Comparison of ENCODE assay signal across 10 cellular contexts in genomic region chr11:124075841-124076571, GRCh38. TPM values are rescaled to one million over a fixed set of nuclear protein-coding genes. Genes with fewer than 3 reads are reported as not detected.
DNase-seq lines count a peak whose midpoint lies in the region; ATAC-seq and TF ChIP-seq lines count a peak whose summit lies in the region.
"Had no signal": no experiment of that assay in that cellular context is flagged by ENCODE, and none has a peak within 500 bp of the region (broad histone marks: within the 10 kb centered on the region; RNA-seq: fewer than 3 reads in every experiment).

No MANE protein-coding gene starts in this region.

- peak overlapping the region; percentile 53 for H3K4me3 Mint-ChIP-seq in activated naive CD8-positive, alpha-beta T cell treated with anti-CD3 and anti-CD28 coated beads for 36 hours
- H3K4me3 Mint-ChIP-seq in stimulated activated naive CD8-positive, alpha-beta T cell treated with anti-CD3 and anti-CD28 coated beads, Interleukin-15, Interleukin-2, amounts not matched to agents 100 ng/mL and 50 ng/mL, for 24 hours = peak overlapping the region; percentile 43

- peaks cover 8% of the 10 kb centered on the region for H3K4me1 Mint-ChIP-seq in activated naive CD8-positive, alpha-beta T cell treated with anti-CD3 and anti-CD28 coated beads for 36 hours
- H3K4me1 Mint-ChIP-seq in stimulated activated naive CD8-positive, alpha-beta T cell treated with anti-CD3 and anti-CD28 coated beads, Interleukin-15, Interleukin-2, amounts not matched to agents 100 ng/mL and 50 ng/mL, for 24 hours (ENCODE audit: low read depth) = peaks cover 12% of the 10 kb centered on the region

- TF ChIP-seq CTCF in AG04449 (IDR thresholded peaks at IDR 0.05; ENCODE audit: insufficient read depth, low read length, missing control alignments) = no peak

- CTCF ChIA-PET in AG04449 (lab: Yijun Ruan, JAX) = interaction anchor here (0.8 to 4.1 kb wide), 3 partner anchors 53 to 120 kb away, joined by 3 to 32 read pairs (median 5); no protein-coding TSS in a partner anchor

- no peaks in the 10 kb centered on the region for H3K36me3 Mint-ChIP-seq in activated naive CD8-positive, alpha-beta T cell treated with anti-CD3 and anti-CD28 coated beads for 36 hours
- H3K36me3 Mint-ChIP-seq in stimulated activated naive CD8-positive, alpha-beta T cell treated with anti-CD3 and anti-CD28 coated beads, Interleukin-15, Interleukin-2, amounts not matched to agents 100 ng/mL and 50 ng/mL, for 24 hours (ENCODE audit: low read depth) = no peaks in the 10 kb centered on the region

- H3K27me3 Mint-ChIP-seq in activated naive CD8-positive, alpha-beta T cell treated with anti-CD3 and anti-CD28 coated beads for 36 hours = peaks cover 46% of the 10 kb centered on the region
- H3K27me3 Mint-ChIP-seq in stimulated activated naive CD8-positive, alpha-beta T cell treated with anti-CD3 and anti-CD28 coated beads, Interleukin-15, Interleukin-2, amounts not matched to agents 100 ng/mL and 50 ng/mL, for 24 hours = peaks cover 31% of the 10 kb centered on the region

- TF ChIP-seq POLR2A in GM18505 (IDR thresholded peaks at IDR 0.05; ENCODE audit: borderline replicate concordance, extremely low read depth, insufficient read depth, insufficient read length) = no peak

- no peaks in the 10 kb centered on the region for H3K9me3 Mint-ChIP-seq in activated naive CD8-positive, alpha-beta T cell treated with anti-CD3 and anti-CD28 coated beads for 36 hours
- H3K9me3 Mint-ChIP-seq in stimulated activated naive CD8-positive, alpha-beta T cell treated with anti-CD3 and anti-CD28 coated beads, Interleukin-15, Interleukin-2, amounts not matched to agents 100 ng/mL and 50 ng/mL, for 24 hours = no peaks in the 10 kb centered on the region

- ATAC-seq in GM18505 (IDR thresholded peaks at IDR 0.05; ENCODE audit: unreplicated experiment) (peak; percentile 66), HG03135 (IDR thresholded peaks at IDR 0.05; ENCODE audit: unreplicated experiment) (peak; percentile 61)
- ATAC-seq: HCT116 had no signal

- no peak overlapping the region for H3K27ac Mint-ChIP-seq in activated naive CD8-positive, alpha-beta T cell treated with anti-CD3 and anti-CD28 coated beads for 36 hours
- no peak overlapping the region for H3K27ac Mint-ChIP-seq in stimulated activated naive CD8-positive, alpha-beta T cell treated with anti-CD3 and anti-CD28 coated beads, Interleukin-15, Interleukin-2, amounts not matched to agents 100 ng/mL and 50 ng/mL, for 24 hours

- H3K4me3 ChIP-seq in AG04449 (ENCODE audit: low read depth, low read length) = peak overlapping the region; percentile 55

- POLR2A ChIA-PET in AG04449 (lab: Yijun Ruan, JAX) = no interaction called here

- DNase-seq in AG04449 (ENCODE audit: low read depth, low spot score) (no peak), iPS-NIHi11 (ENCODE audit: low spot score) (peak; percentile 26), pons (ENCODE audit: low spot score) (no peak), DMS153 (lab: John Stamatoyannopoulos, UW) (no peak)
- peak; percentile 39 for DNase-seq in activated naive CD8-positive, alpha-beta T cell treated with anti-CD3 and anti-CD28 coated beads for 36 hours

RNA-seq across cellular contexts. Expression of gene OR10G7, which starts 34.9 kb away (rescaled TPM):
- not detected for total RNA-seq in activated naive CD8-positive, alpha-beta T cell treated with anti-CD3 and anti-CD28 coated beads for 36 hours
- total RNA-seq: dermis microvascular lymphatic vessel endothelial cell had no signal

RNA-seq across cellular contexts. Expression of gene VWA5A, which starts 39.2 kb away (rescaled TPM):
- total RNA-seq in activated naive CD8-positive, alpha-beta T cell treated with anti-CD3 and anti-CD28 coated beads for 36 hours = 1 to 10 TPM; 4.3 to 5.2 TPM

RNA-seq across cellular contexts. Expression of gene OR10G8, which starts 49.4 kb away (rescaled TPM):
- not detected for total RNA-seq in activated naive CD8-positive, alpha-beta T cell treated with anti-CD3 and anti-CD28 coated beads for 36 hours
- total RNA-seq: dermis microvascular lymphatic vessel endothelial cell had no signal

RNA-seq across cellular contexts. Expression of gene OR10G9, which starts 53.2 kb away (rescaled TPM):
- total RNA-seq in activated naive CD8-positive, alpha-beta T cell treated with anti-CD3 and anti-CD28 coated beads for 36 hours = not detected
- total RNA-seq: dermis microvascular lymphatic vessel endothelial cell had no signal

Comparison
In these comparisons a context has a peak if more than half of its experiments do, and no peak if none do; other contexts are left out.
1. DNase-seq: peak in activated naive CD8-positive, alpha-beta T cell treated with anti-CD3 and anti-CD28 coated beads for 36 hours (single experiment) and iPS-NIHi11 (single experiment); none in AG04449 (single experiment), pons (single experiment) and DMS153 (single experiment).